8 cellular contexts compared by ENCODE assay signal in the genomic region with DNA sequence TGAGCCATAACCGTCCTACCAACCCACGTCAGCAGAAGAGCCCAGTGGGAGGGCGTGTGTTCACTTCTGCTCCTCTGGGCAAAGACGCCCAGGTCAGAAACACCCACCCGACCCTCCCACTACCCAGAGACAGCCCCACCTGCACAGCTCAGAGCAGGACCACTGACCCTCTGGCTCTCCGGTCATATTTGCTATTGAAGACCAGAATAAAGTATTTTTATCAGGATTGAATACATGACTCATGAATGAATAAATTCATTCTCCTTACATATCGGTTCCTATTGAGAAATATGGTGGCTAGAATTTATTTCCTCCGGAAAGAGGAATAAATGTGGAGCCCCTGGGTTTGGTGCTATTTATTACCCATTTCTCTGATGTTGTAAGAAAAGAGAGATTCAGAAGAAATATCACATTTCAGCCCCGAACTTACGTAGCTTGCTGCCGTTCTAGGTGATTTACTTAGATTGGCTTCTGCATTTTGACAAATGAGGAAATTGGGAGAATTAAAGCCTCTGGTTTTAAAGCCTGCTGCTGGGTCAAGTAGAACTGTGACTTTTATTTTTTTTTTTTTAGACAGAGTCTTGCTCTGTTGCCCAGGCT. TPM values are rescaled to one million over a fixed set of nuclear protein-coding genes. Genes with fewer than 3 reads are reported as not detected.
DNase-seq lines count a peak whose midpoint lies in the region; ATAC-seq and TF ChIP-seq lines count a peak whose summit lies in the region.

No MANE protein-coding gene starts in this region.

- ATAC-seq in HG03039 (IDR thresholded peaks at IDR 0.05; ENCODE audit: unreplicated experiment): no peak
- ATAC-seq in GM21529 (IDR thresholded peaks at IDR 0.05; ENCODE audit: unreplicated experiment): no peak

- intact Hi-C loops in activated CD4-positive, alpha-beta T cell treated with anti-CD3 and anti-CD28 coated beads, Interleukin-2, amount 10 ng/mL, durations not matched to agents 24 days and 14 days (cut with micrococcal nuclease): loop anchor here (1.0 to 2.0 kb wide), 3 partner anchors 36 to 80 kb away; a partner anchor contains a TSS
- intact Hi-C loops in spleen (cut with DNase I; ENCODE audit: low total_unique reads) (loop anchor here (5.0 kb wide), 1 partner anchor 34 kb away; no protein-coding TSS in a partner anchor), uterus (cut with DNase I; ENCODE audit: low total_unique reads) (no loop called here)

- peaks cover 14% of the 10 kb centered on the region for H3K27me3 Mint-ChIP-seq in activated CD4-positive, alpha-beta T cell treated with anti-CD3 and anti-CD28 coated beads, Interleukin-2, amount 10 ng/mL, durations not matched to agents 24 days and 14 days

- H3K4me3 Mint-ChIP-seq in activated CD4-positive, alpha-beta T cell treated with anti-CD3 and anti-CD28 coated beads, Interleukin-2, amount 10 ng/mL, durations not matched to agents 24 days and 14 days: peak overlapping the region; percentile 87

- TF ChIP-seq CTCF in coronary artery (IDR thresholded peaks at IDR 0.05): no peak
- TF ChIP-seq CTCF in spleen (IDR thresholded peaks at IDR 0.05 in 8 of 11, conservative IDR thresholded peaks at IDR 0.05 in 3 of 11): peak in 4 of 11 experiments; percentile 38 to 58 (median 40)
- TF ChIP-seq CTCF in uterus (IDR thresholded peaks at IDR 0.05): no peak

- peaks cover 32% of the 10 kb centered on the region for H3K4me1 Mint-ChIP-seq in activated CD4-positive, alpha-beta T cell treated with anti-CD3 and anti-CD28 coated beads, Interleukin-2, amount 10 ng/mL, durations not matched to agents 24 days and 14 days

- H3K4me1 ChIP-seq in spleen (peaks cover 11 to 52% (median 31%) of the 10 kb centered on the region in 6 donors), uterus (no peaks in the 10 kb centered on the region)

- WGBS in spleen, 5 donors: 13 to 43% (median 17%) methylated on average over 6 to 11 of the region's 11 CpGs

- peaks cover 1% of the 10 kb centered on the region for H3K36me3 Mint-ChIP-seq in activated CD4-positive, alpha-beta T cell treated with anti-CD3 and anti-CD28 coated beads, Interleukin-2, amount 10 ng/mL, durations not matched to agents 24 days and 14 days (ENCODE audit: low read depth)

- H3K9me3 ChIP-seq in spleen (peaks cover 0 to 15% (median 12%) of the 10 kb centered on the region in 8 donors), uterus (no peaks in the 10 kb centered on the region)

- H3K27ac Mint-ChIP-seq in activated CD4-positive, alpha-beta T cell treated with anti-CD3 and anti-CD28 coated beads, Interleukin-2, amount 10 ng/mL, durations not matched to agents 24 days and 14 days: peak overlapping the region; percentile 81

- DNase-seq in activated CD4-positive, alpha-beta T cell treated with anti-CD3 and anti-CD28 coated beads, Interleukin-2, amount 10 ng/mL, durations not matched to agents 24 days and 14 days: no peak
- DNase-seq in activated CD4-positive, alpha-beta T cell treated with anti-CD3 and anti-CD28 coated beads for 1 hour: no peak
- peak; percentile 74 to 90 for DNase-seq in NOMO-1 (lab: John Stamatoyannopoulos, UW; ENCODE audit: unreplicated experiment in 2 of 2)
- no peak for DNase-seq in coronary artery (ENCODE audit: low spot score)
- DNase-seq in spleen: no peak
- no peak for DNase-seq in uterus

- H3K36me3 ChIP-seq in spleen (no peaks in the 10 kb centered on the region), uterus (no peaks in the 10 kb centered on the region)

- H3K9me3 Mint-ChIP-seq in activated CD4-positive, alpha-beta T cell treated with anti-CD3 and anti-CD28 coated beads, Interleukin-2, amount 10 ng/mL, durations not matched to agents 24 days and 14 days: peaks cover 12% of the 10 kb centered on the region

- H3K4me3 ChIP-seq in coronary artery (peak overlapping the region; percentile 65), spleen (peak overlapping the region in 6 of 8 donors; percentile 27 to 65 (median 36)), uterus (no peak overlapping the region)

- TF ChIP-seq POLR2A in spleen (IDR thresholded peaks at IDR 0.05) (no peak), uterus (IDR thresholded peaks at IDR 0.05) (no peak)

- H3K27me3 ChIP-seq in spleen (replicated peaks in 1 of 7) (no peaks in the 10 kb centered on the region), uterus (no peaks in the 10 kb centered on the region)

- H3K27ac ChIP-seq in coronary artery (no peak overlapping the region), spleen (peak overlapping the region in 3 of 8 donors; percentile 18 to 47 (median 43)), uterus (no peak overlapping the region)

RNA-seq across cellular contexts. Expression of a gene that starts 36.4 kb away (rescaled TPM):
- 6.2 and 7.0 TPM in 2 replicates for total RNA-seq in activated CD4-positive, alpha-beta T cell treated with anti-CD3 and anti-CD28 coated beads, Interleukin-2, amount 10 ng/mL, durations not matched to agents 24 days and 14 days
- total RNA-seq in spleen (10 to 100 TPM in 3 of 7 donors, 1 to 10 TPM in 4; 7.7 to 12.3 (median 9.7) TPM), uterus (1 to 10 TPM; 1.0 to 7.7 (median 3.1) TPM)
- 1 to 10 TPM; 1.8 to 5.2 (median 3.7) TPM for polyA plus RNA-seq in spleen

RNA-seq across cellular contexts. Expression of a gene that starts 57.3 kb away (rescaled TPM):
- 2.9 and 3.0 TPM in 2 replicates for total RNA-seq in activated CD4-positive, alpha-beta T cell treated with anti-CD3 and anti-CD28 coated beads, Interleukin-2, amount 10 ng/mL, durations not matched to agents 24 days and 14 days
- total RNA-seq in spleen (1 to 10 TPM; 2.9 to 4.8 (median 3.7) TPM), uterus (under 1 TPM in 2 of 4 donors, not detected in 2; 0.35 to 0.82 TPM)
- 1 to 10 TPM; 1.9 to 2.9 (median 2.4) TPM for polyA plus RNA-seq in spleen

Comparison
In these comparisons a context has a peak if more than half of its experiments do, and no peak if none do; other contexts are left out.
1. DNase-seq: peak in NOMO-1 (2 of 2); none in activated CD4-positive, alpha-beta T cell treated with anti-CD3 and anti-CD28 coated beads, Interleukin-2, amount 10 ng/mL, durations not matched to agents 24 days and 14 days (single experiment), activated CD4-positive, alpha-beta T cell treated with anti-CD3 and anti-CD28 coated beads for 1 hour (single experiment), coronary artery (single experiment), spleen (single experiment) and uterus (0 of 2).
2. H3K4me3 ChIP-seq: peak in coronary artery (single experiment) and spleen (6 of 8); none in uterus (0 of 2).